In the genomic region with DNA sequence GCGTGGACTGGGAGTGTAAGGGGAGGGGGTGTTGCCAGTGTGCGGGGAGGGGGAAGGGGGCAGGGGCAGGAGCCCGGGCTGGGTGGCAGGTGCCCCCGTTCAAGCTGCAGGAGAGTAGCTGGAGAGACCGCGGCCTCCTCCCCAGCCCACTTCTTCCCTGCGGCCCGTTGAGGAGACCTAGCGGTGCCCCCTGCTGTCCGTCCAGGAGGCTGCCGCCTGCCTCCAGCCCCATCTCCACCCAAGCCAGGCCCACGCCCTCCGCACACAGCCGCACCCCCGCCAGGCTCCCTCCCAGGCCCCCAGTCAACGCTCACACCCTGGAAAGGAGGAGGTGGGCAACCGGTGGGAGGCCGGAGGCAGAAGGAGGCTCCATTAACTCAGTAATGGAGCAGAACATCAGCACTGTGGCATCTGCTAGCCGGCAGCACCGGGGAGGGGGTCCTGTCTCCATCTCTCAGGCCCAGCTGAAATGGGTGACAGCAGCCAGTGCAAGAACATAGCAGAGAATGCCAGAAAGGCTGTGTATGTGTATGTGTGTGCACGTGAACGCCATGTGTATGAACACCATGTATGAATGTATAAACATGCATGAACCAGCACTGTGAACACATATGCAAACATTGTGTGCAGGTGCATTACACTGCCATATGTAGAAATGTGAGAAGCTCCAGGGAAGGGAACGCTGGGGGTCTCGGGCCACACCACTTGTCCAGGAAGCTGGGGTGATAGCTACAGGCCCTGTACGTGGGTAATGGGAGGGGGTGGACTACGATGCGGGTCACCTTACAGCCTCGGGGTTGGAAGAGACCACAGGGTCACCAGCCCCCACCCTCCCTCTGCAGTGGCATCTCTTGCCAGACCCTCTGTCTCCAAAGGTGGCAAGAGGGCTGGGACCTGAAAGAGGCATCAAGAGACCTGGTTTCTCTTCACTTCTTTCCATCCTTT, we compare ENCODE assay signal across 8 cellular contexts.
A peak's percentile ranks its signal among the peaks of the same experiment; 100 is the strongest.
DNase-seq lines count a peak whose midpoint lies in the region; ATAC-seq and TF ChIP-seq lines count a peak whose summit lies in the region.

No MANE protein-coding gene starts in this region.

- H3K36me3 ChIP-seq in PC-9 (ENCODE audit: low read depth) (no peaks in the 10 kb centered on the region), osteoblast (ENCODE audit: insufficient read depth, low read length) (no peaks in the 10 kb centered on the region), vagina (no peaks in the 10 kb centered on the region)

- CTCF ChIA-PET in PC-9 (lab: Charles Lee), result interaction anchor here (1.0 kb wide), 1 partner anchor 26 kb away, joined by 4 read pairs; no protein-coding TSS in a partner anchor

- H3K9me3 ChIP-seq in PC-9 (ENCODE audit: insufficient read depth, low read depth) (no peaks in the 10 kb centered on the region), osteoblast (ENCODE audit: low read depth, low read length) (no peaks in the 10 kb centered on the region), vagina (no peaks in the 10 kb centered on the region)

- no peak overlapping the region for H3K4me2 ChIP-seq in PC-9
- H3K4me2 ChIP-seq in osteoblast (ENCODE audit: insufficient read depth, low read length), result no peak overlapping the region

- H3K79me2 ChIP-seq in PC-9 (ENCODE audit: low read depth) (no peaks in the 10 kb centered on the region), osteoblast (ENCODE audit: insufficient read depth, low read length) (no peaks in the 10 kb centered on the region)

- TF ChIP-seq CTCF in PC-9 (conservative IDR thresholded peaks at IDR 0.05) (peak; percentile 66), osteoblast (IDR thresholded peaks at IDR 0.05; ENCODE audit: extremely low read depth, low read depth, low read length) (peak; percentile 55), vagina (IDR thresholded peaks at IDR 0.05) (peak in 2 of 3 experiments; percentile 12 to 57)

- no peaks in the 10 kb centered on the region for H3K9me2 ChIP-seq in PC-9 (ENCODE audit: insufficient read depth)

- H2AFZ ChIP-seq in PC-9, result no peak overlapping the region
- no peak overlapping the region for H2AFZ ChIP-seq in osteoblast (ENCODE audit: low read length)

- H3K4me1 ChIP-seq in PC-9 (replicated peaks; ENCODE audit: insufficient read depth) (no peaks in the 10 kb centered on the region), osteoblast (ENCODE audit: insufficient read depth, low read length) (peaks cover 14% of the 10 kb centered on the region), vagina (peaks cover 8% of the 10 kb centered on the region)

- H4K20me1 ChIP-seq in PC-9 (ENCODE audit: insufficient read depth), result no peaks in the 10 kb centered on the region
- H4K20me1 ChIP-seq in osteoblast (ENCODE audit: insufficient read depth, low read length), result no peaks in the 10 kb centered on the region

- H3K4me3 ChIP-seq in PC-9 (no peak overlapping the region), osteoblast (ENCODE audit: insufficient read depth, low read length) (no peak overlapping the region), vagina (no peak overlapping the region)

- intact Hi-C loops in PC-9 (cut with micrococcal nuclease; ENCODE audit: unreplicated experiment) (loop anchor here (5.0 kb wide), 1 partner anchor 283 kb away; a partner anchor contains a TSS), vagina (cut with DNase I) (no loop called here)

- POLR2A ChIA-PET in PC-9 (lab: Charles Lee; ENCODE audit: unreplicated experiment), result interaction anchor here (0.6 kb wide), 1 partner anchor 87 kb away, joined by 5 read pairs; no protein-coding TSS in a partner anchor

- no peak overlapping the region for H3K27ac ChIP-seq in PC-9
- H3K27ac ChIP-seq in osteoblast (ENCODE audit: low read depth, low read length), result no peak overlapping the region
- H3K27ac ChIP-seq in vagina, result no peak overlapping the region

- H3K27me3 ChIP-seq in PC-9 (ENCODE audit: insufficient read depth, low read depth) (peaks cover 13% of the 10 kb centered on the region; the same call in 1 of the 2 replicates), osteoblast (ENCODE audit: insufficient read depth, low read length) (no peaks in the 10 kb centered on the region), vagina (no peaks in the 10 kb centered on the region)

- TF ChIP-seq POLR2A in vagina (IDR thresholded peaks at IDR 0.05), result no peak

- DNase-seq in NCI-H1417 (lab: John Stamatoyannopoulos, UW) (peak in 2 of 3 experiments; percentile 39 to 64), NCI-H1417 treated with DMSO at 0.1 percent for 48 hours (lab: John Stamatoyannopoulos, UW) (no peak), PC-9 (peak in 1 of 2 experiments; percentile 68), activated T-helper 1 cell treated with Interleukin-2 at 50 U/mL for 16 hours (ENCODE audit: low read depth) (peak; percentile 27), fibroblast of the conjunctiva (ENCODE audit: low read depth) (peak; percentile 39), osteoblast (ENCODE audit: insufficient read length, low spot score, missing footprints) (peak; percentile 97), vagina (ENCODE audit: extremely low spot score in 2 of 2) (no peak)

- H3F3A ChIP-seq in PC-9 (ENCODE audit: insufficient read depth, low read depth), result no peaks in the 10 kb centered on the region

- BruUV-seq in PC-9 (replicated peaks; lab: Mats Ljungman, UMichigan), result no TSS peak

- ATAC-seq in HG03354 (IDR thresholded peaks at IDR 0.05; ENCODE audit: poor library complexity, severe bottlenecking, unreplicated experiment), result peak; percentile 59

Comparison
In these comparisons a context has a peak if more than half of its experiments do, and no peak if none do; other contexts are left out.
1. DNase-seq: peak in NCI-H1417 (2 of 3), activated T-helper 1 cell treated with Interleukin-2 at 50 U/mL for 16 hours (single experiment), fibroblast of the conjunctiva (single experiment) and osteoblast (single experiment); none in NCI-H1417 treated with DMSO at 0.1 percent for 48 hours (single experiment) and vagina (0 of 2).
2. Peak in every context shown above with its lines, with median percentiles within 50 percentile points of each other: CTCF ChIP-seq.